In the genomic region with DNA sequence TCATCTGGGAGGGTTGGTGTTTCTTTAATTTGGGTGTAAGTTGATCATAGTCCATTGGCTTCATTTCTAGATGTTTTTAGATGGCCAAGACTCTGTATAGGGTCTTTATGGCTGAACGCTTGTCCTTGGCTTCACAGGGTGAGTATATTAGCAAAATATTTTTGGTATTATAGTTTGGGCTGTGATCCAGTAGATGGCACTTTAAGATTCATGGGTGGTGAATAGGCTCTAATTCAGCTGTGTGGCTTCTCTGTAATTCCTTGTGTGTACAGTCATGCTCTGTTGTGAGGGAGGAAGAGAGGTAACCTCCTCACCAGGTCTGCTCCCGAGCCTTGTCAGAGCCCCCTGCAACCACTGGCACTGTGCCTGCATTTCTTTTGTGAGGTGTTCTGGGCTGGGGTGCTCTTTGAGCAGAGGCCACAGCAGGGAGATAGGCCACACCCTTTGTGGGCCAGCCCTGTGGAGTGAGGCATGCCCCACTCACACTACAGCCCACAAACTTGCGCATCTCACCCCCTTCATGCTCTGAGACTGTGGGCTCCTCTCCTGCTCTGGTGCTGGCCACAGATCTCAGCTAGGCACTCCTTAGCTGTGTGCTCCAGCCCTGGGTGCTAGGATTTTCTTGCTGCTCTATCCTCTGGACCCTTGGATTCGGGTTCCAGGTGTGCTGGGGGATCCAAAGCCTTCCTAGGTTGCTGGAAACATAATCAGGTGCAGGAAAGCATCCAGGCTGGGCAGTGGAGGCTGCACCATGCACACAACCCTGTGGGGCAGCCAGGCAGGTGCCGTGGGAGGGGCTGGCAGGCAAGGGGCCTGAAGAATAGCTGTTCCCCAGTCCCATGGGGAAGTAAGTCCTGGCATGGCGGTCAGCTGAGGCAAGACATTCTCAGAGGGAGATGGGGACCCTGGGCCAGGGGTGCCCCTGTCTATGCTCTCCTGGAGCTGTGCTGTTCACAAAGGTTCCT, we compare ENCODE assay signal across 13 cellular contexts.
"Had no signal": no experiment of that assay in that cellular context is flagged by ENCODE, and none has a peak within 500 bp of the region (broad histone marks: within the 10 kb centered on the region; RNA-seq: fewer than 3 reads in every experiment).

No MANE protein-coding gene starts in this region.

- H3K36me3 ChIP-seq: adrenal gland, esophagus squamous epithelium, ovary, right lobe of liver, uterus had no signal

- H3K4me1 ChIP-seq: adrenal gland, esophagus squamous epithelium, right lobe of liver, uterus had no signal

- H3K27me3 ChIP-seq: adrenal gland, esophagus squamous epithelium, ovary, right lobe of liver, uterus had no signal

- H3K27ac ChIP-seq: adrenal gland, coronary artery, esophagus squamous epithelium, ovary, right lobe of liver, uterus had no signal

- H3K4me3 ChIP-seq: adrenal gland, coronary artery, esophagus squamous epithelium, ovary, right lobe of liver, uterus had no signal

- DNase-seq: activated CD4-positive, alpha-beta memory T cell treated with anti-CD3 and anti-CD28 coated beads, Interleukin-2, amount 10 ng/mL, durations not matched to agents 7 days and 5 days; activated CD4-positive, CD25-positive, alpha-beta regulatory T cell treated with anti-CD3 and anti-CD28 coated beads, Interleukin-2, amount 50 U/mL, for 72 hours; activated naive CD4-positive, alpha-beta T cell treated with anti-CD3 and anti-CD28 coated beads, Interleukin-2, amount 10 ng/mL, durations not matched to agents 7 days and 5 days; activated T-cell treated with anti-CD3 and anti-CD28 coated beads, Interleukin-2, amount 50 U/mL, for 24 hours; adrenal gland; central memory CD4-positive, alpha-beta T cell; effector CD4-positive, alpha-beta T cell; esophagus squamous epithelium; foreskin fibroblast; ovary; right lobe of liver; uterus had no signal

- H3K9me3 ChIP-seq: adrenal gland, ovary, right lobe of liver, uterus had no signal
